Comparison of ENCODE assay signal across 21 cellular contexts in the genomic region with DNA sequence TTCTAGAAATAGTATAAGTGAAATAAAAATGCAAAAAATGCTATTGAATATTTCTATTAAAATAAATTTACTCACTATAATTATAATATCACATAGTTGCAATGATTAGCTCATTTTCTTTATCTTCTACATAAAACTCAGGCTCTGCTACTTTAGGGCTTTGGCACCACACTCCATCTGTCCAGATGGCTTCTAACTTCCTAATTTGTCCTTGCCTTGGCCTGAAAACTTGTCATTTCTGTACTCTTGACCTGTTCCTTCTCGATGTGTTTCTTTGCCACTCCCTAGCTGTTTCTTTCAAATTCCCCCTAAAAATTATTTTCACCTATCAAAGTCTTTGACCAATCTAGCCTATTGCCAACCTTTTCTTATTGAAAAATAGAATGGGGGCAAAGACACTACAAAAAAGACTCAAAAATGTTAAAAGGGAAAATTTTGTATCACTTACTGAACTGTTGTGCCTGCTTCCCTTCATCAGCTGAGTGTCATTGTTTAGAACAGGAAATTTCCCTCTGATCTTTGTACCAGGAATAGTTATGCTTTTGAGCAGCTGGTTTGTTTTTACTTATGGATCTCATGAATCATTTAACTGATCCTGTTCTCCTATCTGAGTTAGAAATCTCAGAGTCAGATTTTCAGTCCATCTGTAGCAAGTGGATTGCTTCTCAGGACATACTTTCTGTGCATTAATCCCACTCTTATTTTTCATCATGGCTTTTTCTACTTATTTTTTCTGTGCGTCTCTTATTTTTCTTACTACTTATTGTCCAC.
"Had no signal": no experiment of that assay in that cellular context is flagged by ENCODE, and none has a peak within 500 bp of the region (broad histone marks: within the 10 kb centered on the region; RNA-seq: fewer than 3 reads in every experiment).

No MANE protein-coding gene starts in this region.

- DNase-seq: activated CD4-positive, alpha-beta T cell treated with anti-CD3 and anti-CD28 coated beads, Interleukin-2, amount 10 ng/mL, durations not matched to agents 7 days and 5 days; activated CD4-positive, CD25-positive, alpha-beta regulatory T cell treated with anti-CD3 and anti-CD28 coated beads, Interleukin-2, amount 50 U/mL, for 72 hours; activated CD8-positive, alpha-beta memory T cell treated with anti-CD3 and anti-CD28 coated beads, Interleukin-2, amount 10 ng/mL, durations not matched to agents 7 days and 5 days; activated CD8-positive, alpha-beta T cell treated with anti-CD3 and anti-CD28 coated beads for 36 hours; activated effector memory CD4-positive, alpha-beta T cell treated with anti-CD3 and anti-CD28 coated beads, Interleukin-2, amount 50 U/mL, for 16 hours; activated naive CD4-positive, alpha-beta T cell treated with anti-CD3 and anti-CD28 coated beads, Interleukin-2, amount 10 ng/mL, durations not matched to agents 7 days and 5 days; activated T-cell treated with anti-CD3 and anti-CD28 coated beads for 4 hours; amygdala; cortex of kidney; effector CD4-positive, alpha-beta T cell; erythroblast; foreskin keratinocyte; mesenchymal stem cell; mucosa of descending colon; nephron progenitor cell; nucleus accumbens; right cardiac atrium; stimulated activated CD4-positive, alpha-beta T cell treated with anti-CD3 and anti-CD28 coated beads, Interleukin-12 subunit alpha, Interleukin-12 subunit beta, amount 100 ng/mL, for 4 hours; stimulated activated CD4-positive, alpha-beta T cell treated with anti-CD3 and anti-CD28 coated beads, Interleukin-1b, Interleukin-23, amount 100 ng/mL, for 48 hours; thyroid gland; upper lobe of right lung had no signal
